In genomic region chr1:15345711-15346355, GRCh38 we compare ENCODE assay signal across 9 cellular contexts.
DNase-seq lines count a peak whose midpoint lies in the region; ATAC-seq and TF ChIP-seq lines count a peak whose summit lies in the region.
"Had no signal": no experiment of that assay in that cellular context is flagged by ENCODE, and none has a peak within 500 bp of the region (broad histone marks: within the 10 kb centered on the region; RNA-seq: fewer than 3 reads in every experiment).

No MANE protein-coding gene starts in this region.

- ATAC-seq in activated T-cell treated with anti-CD3 and anti-CD28 coated beads, Interleukin-2, amount 50 U/mL, for 72 hours (replicated peaks in 1 of 2), result peak; percentile 87 to 90
- ATAC-seq in lower lobe of right lung, result peak; percentile 89 to 91

- H3K9me3 Mint-ChIP-seq in activated T-cell treated with anti-CD3 and anti-CD28 coated beads, Interleukin-2, amount 50 U/mL, for 72 hours, result no peaks in the 10 kb centered on the region

- no peaks in the 10 kb centered on the region for H3K36me3 Mint-ChIP-seq in activated T-cell treated with anti-CD3 and anti-CD28 coated beads, Interleukin-2, amount 50 U/mL, for 72 hours (ENCODE audit: insufficient read depth in 2 of 2)

- H3K27me3 ChIP-seq in lower lobe of right lung (ENCODE audit: low read depth), result no peaks in the 10 kb centered on the region
- no peaks in the 10 kb centered on the region for H3K27me3 ChIP-seq in suprapubic skin
- no peaks in the 10 kb centered on the region for H3K27me3 ChIP-seq in SJCRH30
- no peaks in the 10 kb centered on the region for H3K27me3 ChIP-seq in MG63

- H3K9me3 ChIP-seq in lower lobe of right lung (no peaks in the 10 kb centered on the region), suprapubic skin (no peaks in the 10 kb centered on the region), SJCRH30 (replicated peaks) (no peaks in the 10 kb centered on the region), MG63 (no peaks in the 10 kb centered on the region)

- peak overlapping the region; percentile 50 to 52 for H3K4me3 Mint-ChIP-seq in activated T-cell treated with anti-CD3 and anti-CD28 coated beads, Interleukin-2, amount 50 U/mL, for 72 hours
- H3K4me3 Mint-ChIP-seq: nephron had no signal

- 78% methylated on average over 17 of the region's 17 CpGs for WGBS in suprapubic skin

- H3K36me3 ChIP-seq in lower lobe of right lung (no peaks in the 10 kb centered on the region), suprapubic skin (no peaks in the 10 kb centered on the region), SJCRH30 (no peaks in the 10 kb centered on the region), MG63 (no peaks in the 10 kb centered on the region)

- DNase-seq in GM10266 (ENCODE audit: extremely low spot score), result peak; percentile 52
- DNase-seq in NOMO-1 (lab: John Stamatoyannopoulos, UW; ENCODE audit: unreplicated experiment in 2 of 2), result peak; percentile 81 to 82
- DNase-seq in activated T-cell treated with anti-CD3 and anti-CD28 coated beads, Interleukin-2, amount 50 U/mL, for 72 hours, result peak; percentile 59 to 60
- DNase-seq in lower lobe of right lung, result peak; percentile 86
- DNase-seq in suprapubic skin (ENCODE audit: low spot score in 2 of 2), result peak; percentile 75 to 88
- no peak for DNase-seq in SJCRH30
- no peak for DNase-seq in NCI-H446 treated with DMSO at 0.1 percent for 48 hours (lab: John Stamatoyannopoulos, UW)
- no peak for DNase-seq in MG63

- no peak overlapping the region for H3K4me3 ChIP-seq in lower lobe of right lung
- H3K4me3 ChIP-seq in suprapubic skin, result no peak overlapping the region
- no peak overlapping the region for H3K4me3 ChIP-seq in SJCRH30
- H3K4me3 ChIP-seq in MG63, result no peak overlapping the region

- H3K4me1 ChIP-seq in lower lobe of right lung, result peaks cover 14% of the 10 kb centered on the region
- H3K4me1 ChIP-seq in suprapubic skin, result peaks cover 5% of the 10 kb centered on the region
- peaks cover 14% of the 10 kb centered on the region for H3K4me1 ChIP-seq in SJCRH30

- H3K27ac ChIP-seq in lower lobe of right lung (peak overlapping the region; percentile 49), suprapubic skin (no peak overlapping the region), SJCRH30 (no peak overlapping the region)

- intact Hi-C loops in lower lobe of right lung (cut with DNase I), result no loop called here

- TF ChIP-seq CTCF in GM10266 (IDR thresholded peaks at IDR 0.05; ENCODE audit: control insufficient read depth, insufficient read depth, low read depth, missing control alignments) (no peak), lower lobe of right lung (IDR thresholded peaks at IDR 0.05) (no peak), suprapubic skin (IDR thresholded peaks at IDR 0.05) (no peak)

- TF ChIP-seq EP300 in suprapubic skin (IDR thresholded peaks at IDR 0.05), result no peak

- peak overlapping the region; percentile 8 for H3K27ac Mint-ChIP-seq in activated T-cell treated with anti-CD3 and anti-CD28 coated beads, Interleukin-2, amount 50 U/mL, for 72 hours
- H3K27ac Mint-ChIP-seq: nephron had no signal

- no peak for TF ChIP-seq POLR2A in suprapubic skin (IDR thresholded peaks at IDR 0.05)

- H3K27me3 Mint-ChIP-seq in activated T-cell treated with anti-CD3 and anti-CD28 coated beads, Interleukin-2, amount 50 U/mL, for 72 hours (ENCODE audit: low read depth), result peaks cover 73% of the 10 kb centered on the region

- H3K4me1 Mint-ChIP-seq in activated T-cell treated with anti-CD3 and anti-CD28 coated beads, Interleukin-2, amount 50 U/mL, for 72 hours (ENCODE audit: low read depth), result peaks cover 51% of the 10 kb centered on the region

Comparison
In these comparisons a context has a peak if more than half of its experiments do, and no peak if none do; other contexts are left out.
1. DNase-seq: peak in GM10266 (single experiment), NOMO-1 (2 of 2), activated T-cell treated with anti-CD3 and anti-CD28 coated beads, Interleukin-2, amount 50 U/mL, for 72 hours (2 of 2), lower lobe of right lung (single experiment) and suprapubic skin (2 of 2); none in SJCRH30 (0 of 2), NCI-H446 treated with DMSO at 0.1 percent for 48 hours (single experiment) and MG63 (single experiment).